In the genomic region with DNA sequence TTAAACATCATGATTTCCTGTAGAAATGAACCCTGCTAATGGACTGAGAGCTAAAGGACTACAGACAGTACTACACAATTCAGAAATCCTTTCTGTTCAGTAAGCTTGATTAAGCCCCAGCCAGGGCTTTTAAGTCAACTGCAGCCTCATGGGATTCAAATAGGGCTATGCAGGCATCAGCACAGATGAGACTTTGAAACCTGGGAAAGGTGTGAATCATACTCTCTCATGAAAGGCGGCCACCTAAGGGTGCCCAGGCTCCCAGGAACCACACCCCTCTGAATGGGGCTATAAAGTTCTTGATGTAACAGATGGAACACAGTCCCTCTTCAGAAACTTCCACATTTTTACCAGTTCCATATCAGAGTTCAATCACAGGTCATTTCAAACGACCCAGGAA, we compare ENCODE assay signal across 20 cellular contexts. TPM values are rescaled to one million over a fixed set of nuclear protein-coding genes. Genes with fewer than 3 reads are reported as not detected.
DNase-seq lines count a peak whose midpoint lies in the region; ATAC-seq and TF ChIP-seq lines count a peak whose summit lies in the region.
"Had no signal": no experiment of that assay in that cellular context is flagged by ENCODE, and none has a peak within 500 bp of the region (broad histone marks: within the 10 kb centered on the region; RNA-seq: fewer than 3 reads in every experiment).

No MANE protein-coding gene starts in this region.

- no peak overlapping the region for H3K4me3 Mint-ChIP-seq in endodermal cell
- H3K4me3 Mint-ChIP-seq: CD8-positive, alpha-beta memory T cell; naive B cell had no signal

- peak; percentile 54 for DNase-seq in NCI-H510A treated with DMSO at 0.1 percent for 48 hours (lab: John Stamatoyannopoulos, UW)
- no peak for DNase-seq in NCI-H510A (lab: John Stamatoyannopoulos, UW)
- peak; percentile 70 to 89 for DNase-seq in NCI-H1930 (lab: John Stamatoyannopoulos, UW)
- no peak for DNase-seq in endodermal cell
- DNase-seq in retina, result peak; percentile 36
- DNase-seq in NOMO-1 treated with dmso at 0.1 percent for 144 hours (lab: John Stamatoyannopoulos, UW; ENCODE audit: unreplicated experiment), result no peak
- DNase-seq in NOMO-1 treated with DMSO at 0.1 percent for 48 hours (lab: John Stamatoyannopoulos, UW; ENCODE audit: unreplicated experiment), result no peak
- DNase-seq: ACHN; activated effector memory CD4-positive, alpha-beta T cell treated with Interleukin-2 at 50 U/mL for 16 hours; amniotic stem cell; CD8-positive, alpha-beta memory T cell; naive B cell; NCI-H2029 treated with DMSO at 0.1 percent for 48 hours had no signal

- H3K27ac ChIP-seq in endodermal cell (ENCODE audit: low read depth, low read length), result no peak overlapping the region
- H3K27ac ChIP-seq: KMS-11, suprapubic skin, VCaP had no signal

- no peaks in the 10 kb centered on the region for H3K9me3 Mint-ChIP-seq in endodermal cell
- H3K9me3 Mint-ChIP-seq: CD8-positive, alpha-beta memory T cell; naive B cell had no signal

- H3K27me3 ChIP-seq in endodermal cell (ENCODE audit: control insufficient read depth, insufficient read depth, low read length, poor library complexity, severe bottlenecking), result no peaks in the 10 kb centered on the region
- H3K27me3 ChIP-seq: Peyer's patch, suprapubic skin had no signal

- peaks cover 8% of the 10 kb centered on the region for H3K9me3 ChIP-seq in endodermal cell (ENCODE audit: control insufficient read depth, low read length)
- H3K9me3 ChIP-seq: Peyer's patch, suprapubic skin had no signal

- H3K27ac Mint-ChIP-seq in endodermal cell, result peak overlapping the region; percentile 58
- H3K27ac Mint-ChIP-seq: naive B cell had no signal

- no peak for TF ChIP-seq CTCF in endodermal cell (conservative IDR thresholded peaks at IDR 0.05)

- WGBS in endodermal cell (ENCODE audit: insufficient coverage in 1 of 2, insufficient read length in 1 of 2), 2 experiments, result 68% methylated on average over 2 of the region's 2 CpGs; no CpG with 5 or more reads in 1 of the 2 experiments

- H3K36me3 ChIP-seq in endodermal cell (ENCODE audit: control insufficient read depth, insufficient read depth, low read length), result peaks cover 28% of the 10 kb centered on the region
- H3K36me3 ChIP-seq: Peyer's patch, suprapubic skin had no signal

- H3K36me3 Mint-ChIP-seq in endodermal cell (ENCODE audit: low read depth), result peaks cover 3% of the 10 kb centered on the region
- H3K36me3 Mint-ChIP-seq: CD8-positive, alpha-beta memory T cell; naive B cell had no signal

- H3K4me3 ChIP-seq in endodermal cell (ENCODE audit: low read length), result peak overlapping the region; percentile 22
- H3K4me3 ChIP-seq: GM12878, Peyer's patch, suprapubic skin had no signal

- no peaks in the 10 kb centered on the region for H3K27me3 Mint-ChIP-seq in endodermal cell (ENCODE audit: insufficient read depth)

- H3K4me1 ChIP-seq in endodermal cell (ENCODE audit: control insufficient read depth, insufficient read depth, low read length), result peaks cover 11% of the 10 kb centered on the region

- ATAC-seq in HG03159 (IDR thresholded peaks at IDR 0.05; ENCODE audit: unreplicated experiment), result no peak
- ATAC-seq: GM12878, left lobe of liver had no signal

- H3K9ac ChIP-seq in endodermal cell (ENCODE audit: extremely low read depth, low read length, poor library complexity, severe bottlenecking), result no peak overlapping the region
- H3K9ac ChIP-seq: KMS-11 had no signal

- H3K4me1 Mint-ChIP-seq in endodermal cell, result peaks cover 58% of the 10 kb centered on the region

RNA-seq across cellular contexts. Expression of a gene that starts 7.6 kb away (rescaled TPM):
- 10 to 100 TPM; 34.7 to 41.5 TPM for total RNA-seq in endodermal cell
- 40.1 TPM for polyA plus RNA-seq in endodermal cell (2013, experiment 1 of 2)
- 41.6 TPM for polyA plus RNA-seq in endodermal cell (2013, experiment 2 of 2)

Comparison
In these comparisons a context has a peak if more than half of its experiments do, and no peak if none do; other contexts are left out.
1. DNase-seq: peak in NCI-H510A treated with DMSO at 0.1 percent for 48 hours (single experiment), NCI-H1930 (2 of 2) and retina (single experiment); none in NCI-H510A (single experiment), endodermal cell (single experiment), NOMO-1 treated with dmso at 0.1 percent for 144 hours (single experiment) and NOMO-1 treated with DMSO at 0.1 percent for 48 hours (single experiment).